Comparison of ENCODE assay signal across 8 cellular contexts in the genomic region with DNA sequence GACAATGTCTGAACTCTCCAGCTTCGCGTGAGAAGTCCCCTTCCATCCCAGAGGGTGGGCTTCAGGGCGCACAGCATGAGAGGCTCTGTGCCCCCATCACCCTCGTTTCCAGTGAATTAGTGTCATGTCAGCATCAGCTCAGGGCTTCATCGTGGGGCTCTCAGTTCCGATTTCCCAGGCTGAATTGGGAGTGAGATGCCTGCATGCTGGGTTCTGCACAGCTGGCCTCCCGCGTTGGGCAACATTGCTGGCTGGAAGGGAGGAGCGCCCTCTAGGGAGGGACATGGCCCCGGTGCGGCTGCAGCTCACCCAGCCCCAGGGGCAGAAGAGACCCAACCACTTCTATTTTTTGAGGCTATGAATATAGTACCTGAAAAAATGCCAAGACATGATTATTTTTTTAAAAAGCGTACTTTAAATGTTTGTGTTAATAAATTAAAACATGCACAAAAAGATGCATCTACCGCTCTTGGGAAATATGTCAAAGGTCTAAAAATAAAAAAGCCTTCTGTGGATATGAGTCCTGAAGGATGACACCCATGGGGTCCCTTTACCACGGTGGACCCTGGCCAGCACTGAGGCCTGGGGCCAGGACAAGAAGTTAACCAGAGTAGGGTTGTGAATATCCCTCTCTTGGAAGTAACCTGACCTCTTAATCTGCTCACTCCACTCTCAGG. TPM values are rescaled to one million over a fixed set of nuclear protein-coding genes. Genes with fewer than 3 reads are reported as not detected.
DNase-seq lines count a peak whose midpoint lies in the region; ATAC-seq and TF ChIP-seq lines count a peak whose summit lies in the region.

No MANE protein-coding gene starts in this region.

- H3K27ac ChIP-seq in right atrium auricular region (no peak overlapping the region), spleen (no peak overlapping the region)

- intact Hi-C loops in spleen (cut with DNase I; ENCODE audit: low total_unique reads) = loop anchor here (10.0 kb wide), 1 partner anchor 62 kb away; the partner anchor contains the start of gene ZNF843

- H3K4me1 ChIP-seq in right atrium auricular region (no peaks in the 10 kb centered on the region), spleen (peaks cover 0 to 14% (median 6%) of the 10 kb centered on the region in 6 donors)

- H3K27me3 ChIP-seq in right atrium auricular region (no peaks in the 10 kb centered on the region), spleen (replicated peaks in 1 of 7) (peaks cover 0 to 30% (median 0%) of the 10 kb centered on the region in 7 donors)

- TF ChIP-seq POLR2A in spleen (IDR thresholded peaks at IDR 0.05) = no peak

- TF ChIP-seq CTCF in GM10266 (IDR thresholded peaks at IDR 0.05; ENCODE audit: control insufficient read depth, insufficient read depth, low read depth, missing control alignments) = peak; percentile 83
- TF ChIP-seq CTCF in right atrium auricular region (IDR thresholded peaks at IDR 0.05) = peak; percentile 56 to 73
- peak; percentile 34 to 87 (median 71) for TF ChIP-seq CTCF in spleen (IDR thresholded peaks at IDR 0.05 in 8 of 11, conservative IDR thresholded peaks at IDR 0.05 in 3 of 11)

- no peaks in the 10 kb centered on the region for H3K9me3 ChIP-seq in right atrium auricular region
- H3K9me3 ChIP-seq in spleen = no peaks in the 10 kb centered on the region

- H3K4me3 ChIP-seq in right atrium auricular region = no peak overlapping the region
- no peak overlapping the region for H3K4me3 ChIP-seq in spleen

- DNase-seq in GM10266 (ENCODE audit: extremely low spot score) (peak; percentile 82), HK-2 (ENCODE audit: unreplicated experiment) (peak; percentile 64), SKM-1 treated with dmso at 0.1 percent for 144 hours (lab: John Stamatoyannopoulos, UW; ENCODE audit: unreplicated experiment) (peak; percentile 73), right atrium auricular region (ENCODE audit: low spot score) (peak; percentile 62), spleen (peak; percentile 93)
- DNase-seq in activated naive CD8-positive, alpha-beta T cell treated with anti-CD3 and anti-CD28 coated beads, Interleukin-2, amount 50 U/mL, for 16 hours (ENCODE audit: low read depth, low spot score) = peak; percentile 25

- no peak for ATAC-seq in GM19328 (IDR thresholded peaks at IDR 0.05; ENCODE audit: unreplicated experiment)
- no peak for ATAC-seq in GM19455 (IDR thresholded peaks at IDR 0.05; ENCODE audit: unreplicated experiment)

- no peaks in the 10 kb centered on the region for H3K36me3 ChIP-seq in right atrium auricular region
- peaks cover 0 to 55% (median 4%) of the 10 kb centered on the region in 6 donors for H3K36me3 ChIP-seq in spleen

- 29 to 32% (median 29%) methylated on average over 14 of the region's 14 CpGs for WGBS in spleen, 5 donors

RNA-seq across cellular contexts. Expression of gene ITGAD, which starts 10.5 kb away (rescaled TPM):
- not detected for total RNA-seq in right atrium auricular region
- 10 to 100 TPM in 6 of 7 donors, 1 to 10 TPM in 1; 6.7 to 25.8 (median 19.3) TPM for total RNA-seq in spleen
- polyA plus RNA-seq in spleen = 1 to 10 TPM; 1.2 to 3.5 (median 2.3) TPM

RNA-seq across cellular contexts. Expression of gene ITGAX, which starts 27.6 kb away (rescaled TPM):
- total RNA-seq in right atrium auricular region = 1 to 10 TPM in 1 of 2 donors, under 1 TPM in 1; 0.78 to 2.6 TPM
- 100 to 1,000 TPM in 5 of 7 donors, 10 to 100 TPM in 2; 52.1 to 330 (median 161) TPM for total RNA-seq in spleen
- 10 to 100 TPM in 2 of 3 donors, 1 to 10 TPM in 1; 8.9 to 45.5 (median 30.5) TPM for polyA plus RNA-seq in spleen

RNA-seq across cellular contexts. Expression of gene COX6A2, which starts 45.5 kb away (rescaled TPM):
- total RNA-seq in right atrium auricular region (100 to 1,000 TPM; 515 to 564 TPM), spleen (not detected)
- under 1 TPM in 2 of 3 donors, not detected in 1; 0.79 to 0.80 TPM for polyA plus RNA-seq in spleen

RNA-seq across cellular contexts. Expression of gene ZNF843, which starts 60.0 kb away (rescaled TPM):
- total RNA-seq in right atrium auricular region (1 to 10 TPM; 3.4 to 4.6 TPM), spleen (1 to 10 TPM in 2 of 7 donors, under 1 TPM in 5; 0.52 to 1.7 (median 0.69) TPM)
- polyA plus RNA-seq in spleen = under 1 TPM; 0.10 to 0.15 (median 0.12) TPM

Comparison
In these comparisons a context has a peak if more than half of its experiments do, and no peak if none do; other contexts are left out.
1. DNase-seq: peak in every context shown above with its lines; median percentile 93 in spleen; 82 in GM10266; 73 in SKM-1 treated with dmso at 0.1 percent for 144 hours; 64 in HK-2; 62 in right atrium auricular region; 25 in activated naive CD8-positive, alpha-beta T cell treated with anti-CD3 and anti-CD28 coated beads, Interleukin-2, amount 50 U/mL, for 16 hours.
2. RNA of gene ITGAD, which starts 10.5 kb away (total RNA-seq): 6.7 to 25.8 TPM in spleen; not detected in right atrium auricular region; every median in the first group is over 4 times any median in the second.
3. RNA of gene ITGAX, which starts 27.6 kb away (total RNA-seq): 52.1 to 330 TPM in spleen; 0.78 to 2.6 TPM in right atrium auricular region; every median in the first group is over 10 times any median in the second.
4. RNA of gene COX6A2, which starts 45.5 kb away (total RNA-seq): 515 to 564 TPM in right atrium auricular region; not detected in spleen; every median in the first group is over 100 times any median in the second.
5. Peak in every context shown above with its lines, with median percentiles within 50 percentile points of each other: CTCF ChIP-seq.